Comparison of ENCODE assay signal across 8 cellular contexts in the genomic region with DNA sequence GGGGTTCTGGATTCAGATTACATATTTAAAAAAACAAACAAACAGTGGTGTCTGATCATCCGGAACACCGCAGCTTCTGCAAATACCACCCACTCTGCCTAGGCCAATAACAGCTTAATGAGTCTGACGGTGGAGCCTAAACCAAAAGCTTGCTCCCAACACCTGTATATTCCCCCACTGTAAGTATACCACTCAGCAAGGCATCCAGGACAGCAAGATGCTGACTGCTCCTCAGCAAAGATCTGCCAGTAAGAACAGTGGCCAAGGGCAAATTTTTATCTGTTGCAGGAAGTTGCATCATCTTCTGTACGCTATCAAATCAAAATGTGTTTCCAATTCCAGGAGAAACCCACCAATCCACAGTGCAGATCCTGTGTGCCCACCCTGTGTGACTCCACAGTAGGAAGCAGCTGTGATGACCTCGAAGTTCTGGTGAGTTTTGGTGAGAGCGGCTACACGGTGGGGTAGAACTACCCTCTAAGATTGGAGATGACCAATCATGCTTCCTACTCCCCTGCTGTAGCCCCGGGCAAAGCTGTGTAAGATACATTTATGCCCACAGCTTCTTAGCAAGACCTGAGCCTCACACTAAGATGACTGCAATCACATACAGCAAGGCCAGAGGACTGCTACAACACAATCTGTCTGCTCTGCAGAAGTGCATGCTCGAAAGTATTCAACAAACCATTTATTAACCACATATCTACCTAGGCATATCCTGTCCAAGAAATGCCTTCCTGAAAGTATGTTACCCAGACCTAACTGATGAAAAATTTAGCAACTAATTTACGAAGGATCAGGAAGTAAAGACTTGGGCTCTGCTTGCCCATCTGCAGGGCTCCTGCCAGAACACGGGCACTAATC. TPM values are rescaled to one million over a fixed set of nuclear protein-coding genes. Genes with fewer than 3 reads are reported as not detected.
A peak's percentile ranks its signal among the peaks of the same experiment; 100 is the strongest.
DNase-seq lines count a peak whose midpoint lies in the region; ATAC-seq and TF ChIP-seq lines count a peak whose summit lies in the region.

No MANE protein-coding gene starts in this region.

- no peaks in the 10 kb centered on the region for H3K27me3 ChIP-seq in left ventricle myocardium inferior (ENCODE audit: low read depth)

- no peaks in the 10 kb centered on the region for H3K36me3 ChIP-seq in left ventricle myocardium inferior

- H3K4me1 ChIP-seq in left ventricle myocardium inferior: peaks cover 69% of the 10 kb centered on the region

- H3K27ac Mint-ChIP-seq in type B pancreatic cell: peak overlapping the region; percentile 30

- no peaks in the 10 kb centered on the region for H3K9me3 ChIP-seq in left ventricle myocardium inferior (replicated peaks)

- TF ChIP-seq CTCF in left ventricle myocardium inferior (IDR thresholded peaks at IDR 0.05; ENCODE audit: borderline replicate concordance) (no peak), type B pancreatic cell (conservative IDR thresholded peaks at IDR 0.05) (no peak)

- DNase-seq in left ventricle myocardium inferior: no peak
- no peak for DNase-seq in Right ventricle myocardium superior
- DNase-seq in SW480 (ENCODE audit: low spot score): peak; percentile 41
- no peak for DNase-seq in type B pancreatic cell (ENCODE audit: extremely low spot score, unreplicated experiment)
- DNase-seq in NK-92 treated with Interleukin-12 subunit alpha and Interleukin-12 subunit beta, amount 100 ng/mL, for 24 hours (lab: John Stamatoyannopoulos, UW): no peak
- no peak for DNase-seq in iPS-NIHi11 (ENCODE audit: low spot score)

- peaks cover 13% of the 10 kb centered on the region for H3K36me3 Mint-ChIP-seq in type B pancreatic cell

- ATAC-seq in Right ventricle myocardium superior (ENCODE audit: poor library complexity) (no peak), HG03457 (IDR thresholded peaks at IDR 0.05; ENCODE audit: unreplicated experiment) (peak; percentile 43), HG03280 (IDR thresholded peaks at IDR 0.05; ENCODE audit: unreplicated experiment) (no peak)

- peaks cover 48% of the 10 kb centered on the region for H3K4me1 Mint-ChIP-seq in type B pancreatic cell (ENCODE audit: unreplicated experiment)

- H3K9me3 Mint-ChIP-seq in type B pancreatic cell: peaks cover 8% of the 10 kb centered on the region

- H3K4me3 Mint-ChIP-seq in type B pancreatic cell: no peak overlapping the region

- H3K4me3 ChIP-seq in left ventricle myocardium inferior: no peak overlapping the region

- no peaks in the 10 kb centered on the region for H3K27me3 Mint-ChIP-seq in type B pancreatic cell

- peak overlapping the region; percentile 34 for H3K27ac ChIP-seq in left ventricle myocardium inferior (replicated peaks)

- intact Hi-C loops in left ventricle myocardium inferior (cut with micrococcal nuclease) (no loop called here), Right ventricle myocardium superior (cut with DNase I) (no loop called here)

RNA-seq across cellular contexts. Expression of a gene that starts 30.5 kb away (rescaled TPM):
- total RNA-seq in left ventricle myocardium inferior (127 TPM), Right ventricle myocardium superior (120 TPM), type B pancreatic cell (ENCODE audit: low replicate concordance) (35.6 and 45.6 TPM in 2 replicates)
